Comparison of ENCODE assay signal across 23 cellular contexts in the genomic region with DNA sequence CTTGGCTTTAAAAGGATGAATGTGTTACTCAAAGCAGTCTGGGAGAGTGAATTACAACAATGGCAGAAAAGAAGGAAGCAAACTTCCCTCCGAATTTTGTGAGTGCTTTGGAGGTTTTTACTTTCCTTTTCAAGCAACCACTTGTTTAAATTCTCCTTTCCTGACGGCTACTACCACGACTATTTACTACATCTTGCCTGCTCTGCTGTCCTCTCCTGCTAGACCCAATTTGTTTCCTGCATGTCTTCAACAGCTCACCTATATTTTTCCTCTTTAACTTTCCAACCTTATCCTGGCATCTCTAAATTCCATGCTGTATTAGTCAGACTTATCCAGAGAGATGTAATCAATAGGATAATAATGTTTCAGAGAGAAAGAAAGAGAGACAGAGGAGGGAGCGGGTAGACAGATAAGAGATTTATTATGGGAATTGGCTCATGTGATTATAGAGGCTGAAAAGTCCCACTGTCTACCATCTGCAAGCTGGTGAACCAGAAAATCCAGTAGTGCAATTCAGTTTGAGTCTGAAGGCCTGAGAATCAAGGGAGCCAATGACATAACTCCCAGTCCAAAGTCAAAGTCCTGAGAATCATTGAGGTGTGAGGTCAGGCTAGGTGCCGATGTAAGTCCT. TPM values are rescaled to one million over a fixed set of nuclear protein-coding genes. Genes with fewer than 3 reads are reported as not detected.
DNase-seq lines count a peak whose midpoint lies in the region; ATAC-seq and TF ChIP-seq lines count a peak whose summit lies in the region.
"Had no signal": no experiment of that assay in that cellular context is flagged by ENCODE, and none has a peak within 500 bp of the region (broad histone marks: within the 10 kb centered on the region; RNA-seq: fewer than 3 reads in every experiment).

No MANE protein-coding gene starts in this region.

- H3K4me1 Mint-ChIP-seq in GM23338: no peaks in the 10 kb centered on the region
- H3K4me1 Mint-ChIP-seq: endodermal cell had no signal

- H3K36me3 Mint-ChIP-seq in GM23338 (ENCODE audit: low read depth): no peaks in the 10 kb centered on the region

- no peaks in the 10 kb centered on the region for H3K9me3 Mint-ChIP-seq in GM23338
- H3K9me3 Mint-ChIP-seq: endodermal cell; stimulated activated naive CD8-positive, alpha-beta T cell treated with anti-CD3 and anti-CD28 coated beads, Interleukin-15, Interleukin-2, amounts not matched to agents 100 ng/mL and 50 ng/mL, for 24 hours had no signal

- H3K4me3 ChIP-seq in BLaER1 (no peak overlapping the region), GM23338 (no peak overlapping the region)
- H3K4me3 ChIP-seq: skin epidermis had no signal

- no peaks in the 10 kb centered on the region for H3K9me3 ChIP-seq in BLaER1

- H3K36me3 ChIP-seq in BLaER1: no peaks in the 10 kb centered on the region
- no peaks in the 10 kb centered on the region for H3K36me3 ChIP-seq in GM23338 (ENCODE audit: insufficient read depth)

- TF ChIP-seq CTCF in GM23338 (conservative IDR thresholded peaks at IDR 0.05; ENCODE audit: low read depth in 2 of 2): no peak

- ATAC-seq in GM23338: no peak
- peak; percentile 99 for ATAC-seq in left colon
- no peak for ATAC-seq in GM19035 (IDR thresholded peaks at IDR 0.05; ENCODE audit: unreplicated experiment)
- no peak for ATAC-seq in HG03439 (IDR thresholded peaks at IDR 0.05; ENCODE audit: unreplicated experiment)
- ATAC-seq: activated T-cell treated with anti-CD3 and anti-CD28 coated beads, Interleukin-2, amount 50 U/mL, for 72 hours; Right ventricle myocardium inferior had no signal

- H3K27ac ChIP-seq in BLaER1 (no peak overlapping the region), GM23338 (ENCODE audit: low read depth) (no peak overlapping the region), substantia nigra (ENCODE audit: low read depth, low read length, poor library complexity, severe bottlenecking) (no peak overlapping the region)

- H3K4me3 Mint-ChIP-seq in GM23338: no peak overlapping the region
- H3K4me3 Mint-ChIP-seq: activated T-cell treated with anti-CD3 and anti-CD28 coated beads, Interleukin-2, amount 50 U/mL, for 72 hours; endodermal cell; stimulated activated naive CD8-positive, alpha-beta T cell treated with anti-CD3 and anti-CD28 coated beads, Interleukin-15, Interleukin-2, amounts not matched to agents 100 ng/mL and 50 ng/mL, for 24 hours had no signal

- DNase-seq in GM23338 (ENCODE audit: low spot score) (no peak), SK-MEL-5 (ENCODE audit: low read depth, low spot score) (peak; percentile 68), left colon (peak in 1 of 2 donors; percentile 24), substantia nigra (lab: John Stamatoyannopoulos, UW) (no peak), NCI-H2107 (lab: John Stamatoyannopoulos, UW) (no peak)
- DNase-seq: activated CD4-positive, alpha-beta T cell treated with anti-CD3 and anti-CD28 coated beads, Interleukin-2, amount 50 U/mL, for 1 hour; activated T-cell treated with anti-CD3 and anti-CD28 coated beads, Interleukin-2, amount 50 U/mL, for 72 hours; central memory CD4-positive, alpha-beta T cell; endodermal cell; KBM-7; NCI-H1694; NCI-H524 treated with DMSO at 0.1 percent for 48 hours; nucleus accumbens had no signal

- H3K79me2 ChIP-seq in GM23338 (replicated peaks; ENCODE audit: insufficient read depth): no peaks in the 10 kb centered on the region

- no peaks in the 10 kb centered on the region for H4K20me1 ChIP-seq in BLaER1
- H4K20me1 ChIP-seq in GM23338 (replicated peaks; ENCODE audit: insufficient read depth): no peaks in the 10 kb centered on the region

- in situ Hi-C loops in SK-MEL-5 (cut with HindIII; ENCODE audit: low pct_unique_long_range_greater_than_20kb, low sequenced_read_pairs): no loop called here

- peak overlapping the region; percentile 8; the same call in 1 of the 2 replicates for H3K4me2 ChIP-seq in BLaER1
- no peak overlapping the region for H3K4me2 ChIP-seq in GM23338

- H3F3A ChIP-seq in GM23338 (replicated peaks; ENCODE audit: low read depth): no peaks in the 10 kb centered on the region

- no peaks in the 10 kb centered on the region; the same call in 1 of the 2 replicates for H3K9me2 ChIP-seq in GM23338 (ENCODE audit: insufficient read depth)

- no peak overlapping the region for H3K27ac Mint-ChIP-seq in GM23338
- H3K27ac Mint-ChIP-seq: activated T-cell treated with anti-CD3 and anti-CD28 coated beads, Interleukin-2, amount 50 U/mL, for 72 hours; endodermal cell; stimulated activated naive CD8-positive, alpha-beta T cell treated with anti-CD3 and anti-CD28 coated beads, Interleukin-15, Interleukin-2, amounts not matched to agents 100 ng/mL and 50 ng/mL, for 24 hours had no signal

- H3K9ac ChIP-seq in BLaER1: no peak overlapping the region

- H3K4me1 ChIP-seq in BLaER1 (no peaks in the 10 kb centered on the region), GM23338 (ENCODE audit: insufficient read depth) (no peaks in the 10 kb centered on the region; the same call in 1 of the 2 replicates)

- H3K27me3 ChIP-seq in BLaER1 (no peaks in the 10 kb centered on the region), GM23338 (ENCODE audit: insufficient read depth) (no peaks in the 10 kb centered on the region)

- H3K27me3 Mint-ChIP-seq in GM23338 (ENCODE audit: insufficient read depth, low read depth, poor library complexity): peaks cover 2% of the 10 kb centered on the region
- H3K27me3 Mint-ChIP-seq: stimulated activated naive CD8-positive, alpha-beta T cell treated with anti-CD3 and anti-CD28 coated beads, Interleukin-15, Interleukin-2, amounts not matched to agents 100 ng/mL and 50 ng/mL, for 24 hours had no signal

- H2AFZ ChIP-seq in GM23338: peak overlapping the region; percentile 53; the same call in 1 of the 2 replicates

- intact Hi-C loops in left colon (cut with DNase I, micrococcal nuclease): no loop called here

TF ChIP-seq in GM23338, 12 proteins besides CTCF, POLR2A, EP300 and RAD21 (continues in another document):
- TF ChIP-seq STAT1 (IDR thresholded peaks at IDR 0.05; ENCODE audit: unreplicated experiment) (no peak), ZNF114 (CRISPR knock-in tag; IDR thresholded peaks at IDR 0.05) (no peak), CREB1 (CRISPR knock-in tag; IDR thresholded peaks at IDR 0.05; ENCODE audit: low read depth) (no peak)
- TF ChIP-seq, protein P1, sequence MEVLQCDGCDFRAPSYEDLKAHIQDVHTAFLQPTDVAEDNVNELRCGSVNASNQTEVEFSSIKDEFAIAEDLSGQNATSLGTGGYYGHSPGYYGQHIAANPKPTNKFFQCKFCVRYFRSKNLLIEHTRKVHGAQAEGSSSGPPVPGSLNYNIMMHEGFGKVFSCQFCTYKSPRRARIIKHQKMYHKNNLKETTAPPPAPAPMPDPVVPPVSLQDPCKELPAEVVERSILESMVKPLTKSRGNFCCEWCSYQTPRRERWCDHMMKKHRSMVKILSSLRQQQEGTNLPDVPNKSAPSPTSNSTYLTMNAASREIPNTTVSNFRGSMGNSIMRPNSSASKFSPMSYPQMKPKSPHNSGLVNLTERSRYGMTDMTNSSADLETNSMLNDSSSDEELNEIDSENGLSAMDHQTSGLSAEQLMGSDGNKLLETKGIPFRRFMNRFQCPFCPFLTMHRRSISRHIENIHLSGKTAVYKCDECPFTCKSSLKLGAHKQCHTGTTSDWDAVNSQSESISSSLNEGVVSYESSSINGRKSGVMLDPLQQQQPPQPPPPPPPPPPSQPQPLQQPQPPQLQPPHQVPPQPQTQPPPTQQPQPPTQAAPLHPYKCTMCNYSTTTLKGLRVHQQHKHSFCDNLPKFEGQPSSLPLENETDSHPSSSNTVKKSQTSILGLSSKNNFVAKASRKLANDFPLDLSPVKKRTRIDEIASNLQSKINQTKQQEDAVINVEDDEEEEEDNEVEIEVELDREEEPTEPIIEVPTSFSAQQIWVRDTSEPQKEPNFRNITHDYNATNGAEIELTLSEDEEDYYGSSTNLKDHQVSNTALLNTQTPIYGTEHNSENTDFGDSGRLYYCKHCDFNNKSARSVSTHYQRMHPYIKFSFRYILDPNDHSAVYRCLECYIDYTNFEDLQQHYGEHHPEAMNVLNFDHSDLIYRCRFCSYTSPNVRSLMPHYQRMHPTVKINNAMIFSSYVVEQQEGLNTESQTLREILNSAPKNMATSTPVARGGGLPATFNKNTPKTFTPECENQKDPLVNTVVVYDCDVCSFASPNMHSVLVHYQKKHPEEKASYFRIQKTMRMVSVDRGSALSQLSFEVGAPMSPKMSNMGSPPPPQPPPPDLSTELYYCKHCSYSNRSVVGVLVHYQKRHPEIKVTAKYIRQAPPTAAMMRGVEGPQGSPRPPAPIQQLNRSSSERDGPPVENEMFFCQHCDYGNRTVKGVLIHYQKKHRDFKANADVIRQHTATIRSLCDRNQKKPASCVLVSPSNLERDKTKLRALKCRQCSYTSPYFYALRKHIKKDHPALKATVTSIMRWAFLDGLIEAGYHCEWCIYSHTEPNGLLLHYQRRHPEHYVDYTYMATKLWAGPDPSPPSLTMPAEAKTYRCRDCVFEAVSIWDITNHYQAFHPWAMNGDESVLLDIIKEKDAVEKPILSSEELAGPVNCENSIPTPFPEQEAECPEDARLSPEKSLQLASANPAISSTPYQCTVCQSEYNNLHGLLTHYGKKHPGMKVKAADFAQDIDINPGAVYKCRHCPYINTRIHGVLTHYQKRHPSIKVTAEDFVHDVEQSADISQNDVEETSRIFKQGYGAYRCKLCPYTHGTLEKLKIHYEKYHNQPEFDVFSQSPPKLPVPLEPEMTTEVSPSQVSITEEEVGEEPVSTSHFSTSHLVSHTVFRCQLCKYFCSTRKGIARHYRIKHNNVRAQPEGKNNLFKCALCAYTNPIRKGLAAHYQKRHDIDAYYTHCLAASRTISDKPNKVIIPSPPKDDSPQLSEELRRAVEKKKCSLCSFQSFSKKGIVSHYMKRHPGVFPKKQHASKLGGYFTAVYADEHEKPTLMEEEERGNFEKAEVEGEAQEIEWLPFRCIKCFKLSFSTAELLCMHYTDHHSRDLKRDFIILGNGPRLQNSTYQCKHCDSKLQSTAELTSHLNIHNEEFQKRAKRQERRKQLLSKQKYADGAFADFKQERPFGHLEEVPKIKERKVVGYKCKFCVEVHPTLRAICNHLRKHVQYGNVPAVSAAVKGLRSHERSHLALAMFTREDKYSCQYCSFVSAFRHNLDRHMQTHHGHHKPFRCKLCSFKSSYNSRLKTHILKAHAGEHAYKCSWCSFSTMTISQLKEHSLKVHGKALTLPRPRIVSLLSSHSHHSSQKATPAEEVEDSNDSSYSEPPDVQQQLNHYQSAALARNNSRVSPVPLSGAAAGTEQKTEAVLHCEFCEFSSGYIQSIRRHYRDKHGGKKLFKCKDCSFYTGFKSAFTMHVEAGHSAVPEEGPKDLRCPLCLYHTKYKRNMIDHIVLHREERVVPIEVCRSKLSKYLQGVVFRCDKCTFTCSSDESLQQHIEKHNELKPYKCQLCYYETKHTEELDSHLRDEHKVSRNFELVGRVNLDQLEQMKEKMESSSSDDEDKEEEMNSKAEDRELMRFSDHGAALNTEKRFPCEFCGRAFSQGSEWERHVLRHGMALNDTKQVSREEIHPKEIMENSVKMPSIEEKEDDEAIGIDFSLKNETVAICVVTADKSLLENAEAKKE (CRISPR knock-in tag; IDR thresholded peaks at IDR 0.05): no peak

RNA-seq across cellular contexts. Expression of a gene that starts 42.8 kb away (rescaled TPM):
- not detected in 2 replicates for total RNA-seq in GM23338 (2014; rRNA removed; shearing (Covaris generic))
- polyA plus RNA-seq in GM23338 (2016; fragmentation: Nextera tagmentation; extraction: Ambion mirVana): not detected in 2 replicates
- not detected in 2 replicates for total RNA-seq in SK-MEL-5 (2014; rRNA removed; shearing (Covaris generic))
- not detected in 2 replicates for polyA plus RNA-seq in SK-MEL-5 (2015; cell fraction: cytosol; rRNA removed)
- not detected in 2 replicates for polyA plus RNA-seq in SK-MEL-5 (2015; cell fraction: nucleus; rRNA removed)
- total RNA-seq in left colon: 1 to 10 TPM in 1 of 2 donors, not detected in 1; 2.6 TPM
- total RNA-seq: activated T-cell treated with anti-CD3 and anti-CD28 coated beads, Interleukin-2, amount 50 U/mL, for 72 hours; Daoy; endodermal cell; frontal cortex; mesenteric fat pad; Right ventricle myocardium inferior had no signal
- polyA plus RNA-seq: BJ had no signal
